Comparison of ENCODE assay signal across 19 cellular contexts in genomic region chr6:30837870-30838269, GRCh38. TPM values are rescaled to one million over a fixed set of nuclear protein-coding genes. Genes with fewer than 3 reads are reported as not detected.
DNase-seq lines count a peak whose midpoint lies in the region; ATAC-seq and TF ChIP-seq lines count a peak whose summit lies in the region.
"Had no signal": no experiment of that assay in that cellular context is flagged by ENCODE, and none has a peak within 500 bp of the region (broad histone marks: within the 10 kb centered on the region; RNA-seq: fewer than 3 reads in every experiment).

No MANE protein-coding gene starts in this region.

- no peak overlapping the region for H3K4me2 ChIP-seq in GM23248 (ENCODE audit: unreplicated experiment)
- H3K4me2 ChIP-seq: smooth muscle cell had no signal

- H3K4me3 Mint-ChIP-seq in Calu3 (ENCODE audit: low read depth, unreplicated experiment): no peak overlapping the region
- H3K4me3 Mint-ChIP-seq in stimulated activated effector memory CD8-positive, alpha-beta T cell treated with anti-CD3 and anti-CD28 coated beads, Interleukin-12 subunit alpha, Interleukin-12 subunit beta, amount 100 ng/mL, for 72 hours: no peak overlapping the region
- H3K4me3 Mint-ChIP-seq: activated naive CD8-positive, alpha-beta T cell; activated T-cell treated with anti-CD3 and anti-CD28 coated beads, Interleukin-2, amount 50 U/mL, for 72 hours; natural killer cell treated with Interleukin-12 subunit alpha and Interleukin-12 subunit beta and Interleukin-15 and Interleukin-18, amount 100 ng/mL, for 72 hours had no signal

- no peak for DNase-seq in Calu3
- peak; percentile 47 for DNase-seq in Daoy (ENCODE audit: low read depth)
- DNase-seq in RKO (ENCODE audit: low spot score): peak; percentile 24
- peak; percentile 58 to 60 for DNase-seq in lung microvascular endothelial cell (ENCODE audit: low read depth in 2 of 2)
- no peak for DNase-seq in GM23248
- DNase-seq in stimulated activated effector memory CD8-positive, alpha-beta T cell treated with anti-CD3 and anti-CD28 coated beads, Interleukin-12 subunit alpha, Interleukin-12 subunit beta, amount 100 ng/mL, for 72 hours (ENCODE audit: low spot score in 2 of 2): no peak
- DNase-seq: activated CD8-positive, alpha-beta memory T cell treated with anti-CD3 and anti-CD28 coated beads for 24 hours; activated T-cell treated with anti-CD3 and anti-CD28 coated beads, Interleukin-2, amount 50 U/mL, for 72 hours; colonic mucosa; foreskin fibroblast; kidney; NCI-H2081 treated with DMSO at 0.1 percent for 48 hours; stimulated activated CD4-positive, alpha-beta T cell treated with anti-CD3 and anti-CD28 coated beads, Interleukin-4, amount 100 ng/mL, for 4 hours had no signal

- no peaks in the 10 kb centered on the region for H3K27me3 ChIP-seq in GM23248 (replicated peaks; ENCODE audit: insufficient read depth)
- H3K27me3 ChIP-seq: colonic mucosa, SJSA1 had no signal

- intact Hi-C loops in Calu3 (cut with micrococcal nuclease; ENCODE audit: unreplicated experiment): loop anchor here (2.0 kb wide), 1 partner anchor 31 kb away; no protein-coding TSS in a partner anchor

- peaks cover 11% of the 10 kb centered on the region for H3K4me1 ChIP-seq in GM23248 (ENCODE audit: insufficient read depth)
- H3K4me1 ChIP-seq: colonic mucosa had no signal

- no peak for ATAC-seq in HG02981 (IDR thresholded peaks at IDR 0.05; ENCODE audit: unreplicated experiment)
- ATAC-seq in stimulated activated effector memory CD8-positive, alpha-beta T cell treated with anti-CD3 and anti-CD28 coated beads, Interleukin-12 subunit alpha, Interleukin-12 subunit beta, amount 100 ng/mL, for 72 hours: no peak
- ATAC-seq: activated T-cell treated with anti-CD3 and anti-CD28 coated beads, Interleukin-2, amount 50 U/mL, for 72 hours; natural killer cell treated with Interleukin-12 subunit alpha and Interleukin-12 subunit beta and Interleukin-15 and Interleukin-18, amount 100 ng/mL, for 72 hours had no signal

- H3K9ac ChIP-seq in GM23248: no peak overlapping the region

- no peak overlapping the region for H3K4me3 ChIP-seq in GM23248
- H3K4me3 ChIP-seq: colonic mucosa, SJSA1, smooth muscle cell had no signal

- H3K4me1 Mint-ChIP-seq in Calu3 (ENCODE audit: low read depth, unreplicated experiment): peaks cover 37% of the 10 kb centered on the region
- peaks cover 16% of the 10 kb centered on the region for H3K4me1 Mint-ChIP-seq in stimulated activated effector memory CD8-positive, alpha-beta T cell treated with anti-CD3 and anti-CD28 coated beads, Interleukin-12 subunit alpha, Interleukin-12 subunit beta, amount 100 ng/mL, for 72 hours

- H3K36me3 ChIP-seq in GM23248 (ENCODE audit: low read depth): no peaks in the 10 kb centered on the region
- H3K36me3 ChIP-seq: colonic mucosa, SJSA1 had no signal

- H3F3A ChIP-seq in GM23248 (ENCODE audit: insufficient read depth): peaks cover 6% of the 10 kb centered on the region; the same call in 1 of the 2 replicates

- H3K27ac Mint-ChIP-seq in Calu3 (ENCODE audit: unreplicated experiment): peak overlapping the region; percentile 6
- no peak overlapping the region for H3K27ac Mint-ChIP-seq in stimulated activated effector memory CD8-positive, alpha-beta T cell treated with anti-CD3 and anti-CD28 coated beads, Interleukin-12 subunit alpha, Interleukin-12 subunit beta, amount 100 ng/mL, for 72 hours
- H3K27ac Mint-ChIP-seq: activated naive CD8-positive, alpha-beta T cell; activated T-cell treated with anti-CD3 and anti-CD28 coated beads, Interleukin-2, amount 50 U/mL, for 72 hours; memory B cell had no signal

- no peak overlapping the region for H3K27ac ChIP-seq in GM23248
- H3K27ac ChIP-seq: colonic mucosa, SJSA1 had no signal

- H3K36me3 Mint-ChIP-seq in Calu3 (ENCODE audit: insufficient read depth, unreplicated experiment): peaks cover 10% of the 10 kb centered on the region
- H3K36me3 Mint-ChIP-seq in stimulated activated effector memory CD8-positive, alpha-beta T cell treated with anti-CD3 and anti-CD28 coated beads, Interleukin-12 subunit alpha, Interleukin-12 subunit beta, amount 100 ng/mL, for 72 hours: no peaks in the 10 kb centered on the region
- H3K36me3 Mint-ChIP-seq: activated naive CD8-positive, alpha-beta T cell; memory B cell; natural killer cell treated with Interleukin-12 subunit alpha and Interleukin-12 subunit beta and Interleukin-15 and Interleukin-18, amount 100 ng/mL, for 72 hours had no signal

- in situ Hi-C loops in GM23248 (cut with MboI): no loop called here

- no peaks in the 10 kb centered on the region for H4K20me1 ChIP-seq in GM23248 (ENCODE audit: insufficient read depth)

- H2AFZ ChIP-seq in GM23248: no peak overlapping the region

- H3K79me2 ChIP-seq in GM23248 (ENCODE audit: insufficient read depth): no peaks in the 10 kb centered on the region

- H3K9me3 Mint-ChIP-seq in Calu3 (ENCODE audit: low read depth, unreplicated experiment): no peaks in the 10 kb centered on the region
- H3K9me3 Mint-ChIP-seq in stimulated activated effector memory CD8-positive, alpha-beta T cell treated with anti-CD3 and anti-CD28 coated beads, Interleukin-12 subunit alpha, Interleukin-12 subunit beta, amount 100 ng/mL, for 72 hours: no peaks in the 10 kb centered on the region
- H3K9me3 Mint-ChIP-seq: activated T-cell treated with anti-CD3 and anti-CD28 coated beads, Interleukin-2, amount 50 U/mL, for 72 hours; memory B cell; natural killer cell treated with Interleukin-12 subunit alpha and Interleukin-12 subunit beta and Interleukin-15 and Interleukin-18, amount 100 ng/mL, for 72 hours had no signal

- 90 to 95% methylated on average over 1 of the region's 1 CpG for WGBS in GM23248 (ENCODE audit: low coverage in 1 of 2, low lambda C conversion rate in 2 of 2, missing lambda C conversion rate in 2 of 2), 2 experiments

- no peaks in the 10 kb centered on the region for H3K9me3 ChIP-seq in GM23248 (ENCODE audit: low read depth)
- H3K9me3 ChIP-seq: colonic mucosa, SJSA1 had no signal

- no peak for TF ChIP-seq CTCF in Calu3 (IDR thresholded peaks at IDR 0.05; ENCODE audit: unreplicated experiment)

- BruUV-seq in Calu3 (replicated peaks; lab: Mats Ljungman, UMichigan): no TSS peak

- CTCF ChIA-PET in Calu3 (lab: Charles Lee): interaction anchor here (1.2 kb wide), 1 partner anchor 10 kb away, joined by 3 read pairs; no protein-coding TSS in a partner anchor

- H3K27me3 Mint-ChIP-seq in Calu3 (ENCODE audit: unreplicated experiment): no peaks in the 10 kb centered on the region
- H3K27me3 Mint-ChIP-seq: activated naive CD8-positive, alpha-beta T cell; natural killer cell treated with Interleukin-12 subunit alpha and Interleukin-12 subunit beta and Interleukin-15 and Interleukin-18, amount 100 ng/mL, for 72 hours had no signal

- H3K9me2 ChIP-seq in GM23248 (ENCODE audit: insufficient read depth): no peaks in the 10 kb centered on the region

RNA-seq across cellular contexts. Expression of gene DDR1, which starts 46.4 kb away (rescaled TPM):
- total RNA-seq in Calu3 (2022): 489 and 580 TPM in 2 replicates
- total RNA-seq in Daoy (2014; rRNA removed; shearing (Covaris generic)): 12.7 and 25.0 TPM in 2 replicates
- 4.8 and 6.3 TPM in 2 replicates for total RNA-seq in lung microvascular endothelial cell
- total RNA-seq in GM23248 (2014; rRNA removed; shearing (Covaris generic)): 23.1 and 27.0 TPM in 2 replicates
- polyA plus RNA-seq in GM23248 (2016; fragmentation: Nextera tagmentation; extraction: Ambion mirVana): 16.9 and 17.5 TPM in 2 replicates

Comparison
In these comparisons a context has a peak if more than half of its experiments do, and no peak if none do; other contexts are left out.
1. DNase-seq: peak in Daoy (single experiment), RKO (single experiment) and lung microvascular endothelial cell (2 of 2); none in Calu3 (single experiment), GM23248 (single experiment) and stimulated activated effector memory CD8-positive, alpha-beta T cell treated with anti-CD3 and anti-CD28 coated beads, Interleukin-12 subunit alpha, Interleukin-12 subunit beta, amount 100 ng/mL, for 72 hours (0 of 2).
2. RNA of gene DDR1, which starts 46.4 kb away (total RNA-seq): 489 to 580 TPM in Calu3; 23.1 to 27.0 TPM in GM23248, 12.7 to 25.0 TPM in Daoy and 4.8 to 6.3 TPM in lung microvascular endothelial cell; every median in the first group is over 10 times any median in the second.